In the genomic region with DNA sequence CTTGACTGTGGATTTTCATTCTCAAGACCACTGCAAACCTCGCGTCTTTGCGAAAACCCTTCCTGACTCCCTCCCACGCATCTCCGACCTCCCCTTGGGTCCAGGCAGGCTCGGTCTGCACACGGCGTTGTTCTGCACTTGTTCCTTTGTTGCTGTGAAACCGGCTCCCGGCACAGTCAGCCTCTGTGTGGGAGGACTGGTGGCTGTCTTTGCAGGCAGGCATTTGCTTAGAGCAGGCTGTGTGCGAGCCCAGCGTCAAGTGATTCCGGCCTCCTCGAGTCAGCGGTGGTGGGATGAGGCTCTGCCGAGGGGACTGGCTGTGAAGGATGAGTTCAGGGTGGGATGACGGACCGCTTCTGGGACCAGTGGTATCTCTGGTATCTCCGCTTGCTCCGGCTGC, we compare ENCODE assay signal across 17 cellular contexts.
"Had no signal": no experiment of that assay in that cellular context is flagged by ENCODE, and none has a peak within 500 bp of the region (broad histone marks: within the 10 kb centered on the region; RNA-seq: fewer than 3 reads in every experiment).

No MANE protein-coding gene starts in this region.

- H3K27me3 ChIP-seq: adrenal gland, gastrocnemius medialis, stomach, tibial nerve had no signal

- H3K9ac ChIP-seq: parathyroid adenoma had no signal

- H3K36me3 ChIP-seq: adrenal gland, gastrocnemius medialis, tibial nerve had no signal

- H2AFZ ChIP-seq: parathyroid adenoma had no signal

- H3K9me3 ChIP-seq: adrenal gland, gastrocnemius medialis, stomach, tibial nerve had no signal

- H3K4me1 ChIP-seq: adrenal gland, stomach had no signal

- H3K27ac ChIP-seq: adrenal gland, gastrocnemius medialis, parathyroid adenoma, stomach, tibial nerve had no signal

- H3K4me3 ChIP-seq: adrenal gland, gastrocnemius medialis, lung, skin epidermis, stomach, tibial nerve had no signal

- H3K4me1 Mint-ChIP-seq: activated CD4-positive, alpha-beta T cell treated with anti-CD3 and anti-CD28 coated beads, Interleukin-2, amount 10 ng/mL, durations not matched to agents 7 days and 5 days; activated T-helper 17 cell treated with anti-CD3 and anti-CD28 coated beads, Interleukin-2, amount 50 U/mL, for 72 hours had no signal

- H3K27ac Mint-ChIP-seq: activated CD4-positive, alpha-beta T cell treated with anti-CD3 and anti-CD28 coated beads, Interleukin-2, amount 10 ng/mL, durations not matched to agents 7 days and 5 days; activated T-helper 17 cell treated with anti-CD3 and anti-CD28 coated beads, Interleukin-2, amount 50 U/mL, for 72 hours had no signal

- FAIRE-seq: endothelial cell of umbilical vein, TTC549 had no signal

- H3K9me3 Mint-ChIP-seq: activated CD4-positive, alpha-beta T cell treated with anti-CD3 and anti-CD28 coated beads, Interleukin-2, amount 10 ng/mL, durations not matched to agents 7 days and 5 days; activated T-helper 17 cell treated with anti-CD3 and anti-CD28 coated beads, Interleukin-2, amount 50 U/mL, for 72 hours had no signal

- ATAC-seq: activated T-helper 17 cell treated with anti-CD3 and anti-CD28 coated beads, Interleukin-2, amount 50 U/mL, for 72 hours; gastrocnemius medialis had no signal

- DNase-seq: activated CD4-positive, alpha-beta T cell treated with anti-CD3 and anti-CD28 coated beads, Interleukin-2, amount 10 ng/mL, durations not matched to agents 7 days and 5 days; activated CD4-positive, CD25-positive, alpha-beta regulatory T cell; activated CD8-positive, alpha-beta memory T cell treated with anti-CD3 and anti-CD28 coated beads for 24 hours; activated naive CD4-positive, alpha-beta T cell treated with anti-CD3 and anti-CD28 coated beads, Interleukin-2, amount 50 U/mL, for 16 hours; activated T-cell treated with anti-CD3 and anti-CD28 coated beads for 4 hours; adrenal gland; gastrocnemius medialis; retina; stomach; T-helper 2 cell had no signal

- H3K4me3 Mint-ChIP-seq: activated CD4-positive, alpha-beta T cell treated with anti-CD3 and anti-CD28 coated beads, Interleukin-2, amount 10 ng/mL, durations not matched to agents 7 days and 5 days; activated T-helper 17 cell treated with anti-CD3 and anti-CD28 coated beads, Interleukin-2, amount 50 U/mL, for 72 hours had no signal
